Comparison of ENCODE assay signal across 9 cellular contexts in genomic region chr1:201739054-201739453, GRCh38.
DNase-seq lines count a peak whose midpoint lies in the region; ATAC-seq, FAIRE-seq and TF ChIP-seq lines count a peak whose summit lies in the region.
"Had no signal": no experiment of that assay in that cellular context is flagged by ENCODE, and none has a peak within 500 bp of the region (broad histone marks: within the 10 kb centered on the region; RNA-seq: fewer than 3 reads in every experiment).

No MANE protein-coding gene starts in this region.

- peaks cover 45% of the 10 kb centered on the region for H3F3A ChIP-seq in SK-N-SH (replicated peaks; ENCODE audit: insufficient read depth)

- FAIRE-seq in bronchial epithelial cell (lab: Jason Lieb, UNC): no peak

- H3K4me1 ChIP-seq in SK-N-SH (ENCODE audit: control insufficient read depth in 1 of 2, insufficient read depth in 2 of 2, low read depth in 1 of 2, low read length in 1 of 2): peaks cover 25 to 54% of the 10 kb centered on the region in 2 experiments; a peak in 3 of 4 replicates
- H3K4me1 ChIP-seq in left lung: peaks cover 15 to 34% of the 10 kb centered on the region in 2 donors
- H3K4me1 ChIP-seq in thoracic aorta (ENCODE audit: control insufficient read depth in 1 of 2, low read depth in 2 of 2): peaks cover 24 to 65% of the 10 kb centered on the region in 2 donors

- no peak for TF ChIP-seq EP300 in SK-N-SH (IDR thresholded peaks at IDR 0.05; ENCODE audit: borderline replicate concordance in 1 of 2, low read depth in 1 of 2, low read length in 1 of 2)

- TF ChIP-seq CTCF in SK-N-SH (IDR thresholded peaks at IDR 0.05): no peak
- TF ChIP-seq CTCF in bronchial epithelial cell (IDR thresholded peaks at IDR 0.05; ENCODE audit: insufficient read depth, low read length, severe bottlenecking): no peak
- TF ChIP-seq CTCF in left lung (IDR thresholded peaks at IDR 0.05): no peak
- TF ChIP-seq CTCF in thoracic aorta (IDR thresholded peaks at IDR 0.05): no peak

- intact Hi-C loops in left lung (cut with DNase I): no loop called here

- H3K27ac ChIP-seq in SK-N-SH (ENCODE audit: low read depth in 2 of 2, low read length in 1 of 2) (peak overlapping the region in 1 of 2 experiments; percentile 98; a peak in 2 of 4 replicates), left lung (no peak overlapping the region), thoracic aorta (peak overlapping the region; percentile 91 to 96)
- H3K27ac ChIP-seq: SJSA1 had no signal

- 64% methylated on average over 11 of the region's 11 CpGs for WGBS in SK-N-SH (ENCODE audit: low lambda C conversion rate)

- H3K27me3 ChIP-seq in SK-N-SH (ENCODE audit: insufficient read depth) (no peaks in the 10 kb centered on the region), bronchial epithelial cell (ENCODE audit: control insufficient read depth, insufficient read depth, low read length) (no peaks in the 10 kb centered on the region), left lung (peaks cover 0 to 26% of the 10 kb centered on the region in 2 donors), thoracic aorta (replicated peaks; ENCODE audit: insufficient read depth) (no peaks in the 10 kb centered on the region)
- H3K27me3 ChIP-seq: SJSA1 had no signal

- POLR2A ChIA-PET in SK-N-SH (lab: Yijun Ruan, JAX): no interaction called here

- peak overlapping the region; percentile 84 for H3K9ac ChIP-seq in SK-N-SH

- peaks cover 100% of the 10 kb centered on the region for H3K79me2 ChIP-seq in SK-N-SH (ENCODE audit: insufficient read depth)

- H3K36me3 ChIP-seq in SK-N-SH (replicated peaks in 1 of 2; ENCODE audit: control insufficient read depth in 1 of 2, insufficient read depth in 2 of 2, low read length in 1 of 2) (peaks cover 2 to 33% of the 10 kb centered on the region in 2 experiments), bronchial epithelial cell (ENCODE audit: control insufficient read depth, insufficient read depth, low read length) (no peaks in the 10 kb centered on the region), left lung (no peaks in the 10 kb centered on the region), thoracic aorta (no peaks in the 10 kb centered on the region)
- H3K36me3 ChIP-seq: SJSA1 had no signal

- H3K4me2 ChIP-seq in SK-N-SH: peak overlapping the region; percentile 81

- TF ChIP-seq RAD21 in SK-N-SH (IDR thresholded peaks at IDR 0.05; ENCODE audit: low read length): no peak

- H3K4me3 ChIP-seq in SK-N-SH (ENCODE audit: low read depth in 2 of 2, low read length in 1 of 2): peak overlapping the region; percentile 53 to 66
- peak overlapping the region; percentile 80 for H3K4me3 ChIP-seq in bronchial epithelial cell (ENCODE audit: low read depth, low read length)
- H3K4me3 ChIP-seq in left lung: peak overlapping the region; percentile 55 to 60
- peak overlapping the region; percentile 86 for H3K4me3 ChIP-seq in thoracic aorta
- H3K4me3 ChIP-seq: SJSA1 had no signal

- ATAC-seq in SK-N-SH treated with all-trans-retinoic acid at 6 μM for 48 hours (no peak), left lung (no peak), thoracic aorta (ENCODE audit: insufficient number of reproducible peaks, low FRiP score, low read depth) (no peak), HG02884 (IDR thresholded peaks at IDR 0.05; ENCODE audit: unreplicated experiment) (no peak)

- no peaks in the 10 kb centered on the region; the same call in 1 of the 2 replicates for H4K20me1 ChIP-seq in SK-N-SH (ENCODE audit: insufficient read depth)

- peak; percentile 47 for DNase-seq in SK-N-SH
- DNase-seq in bronchial epithelial cell (ENCODE audit: low read depth): no peak
- DNase-seq in left lung: no peak
- DNase-seq in thoracic aorta (ENCODE audit: low spot score): no peak
- DNase-seq in NCI-H146 treated with DMSO at 0.1 percent for 48 hours (lab: John Stamatoyannopoulos, UW; ENCODE audit: unreplicated experiment): no peak
- DNase-seq in NCI-H2227 (lab: John Stamatoyannopoulos, UW; ENCODE audit: unreplicated experiment): no peak

- H3K9me3 ChIP-seq in SK-N-SH (no peaks in the 10 kb centered on the region), left lung (no peaks in the 10 kb centered on the region), thoracic aorta (no peaks in the 10 kb centered on the region)
- H3K9me3 ChIP-seq: SJSA1 had no signal

- no peak overlapping the region for H2AFZ ChIP-seq in SK-N-SH (ENCODE audit: low read depth)

- CTCF ChIA-PET in SK-N-SH (lab: Yijun Ruan, JAX): interaction anchor here (1.0 to 2.3 kb wide), 6 partner anchors 9 to 226 kb away, joined by 3 to 9 read pairs (median 4); no protein-coding TSS in a partner anchor

- H3K9me2 ChIP-seq in SK-N-SH: no peaks in the 10 kb centered on the region

TF ChIP-seq in SK-N-SH, 30 proteins besides CTCF, POLR2A, EP300 and RAD21:
- TF ChIP-seq RCOR1 (IDR thresholded peaks at IDR 0.05; ENCODE audit: low read length): no peak
- no peak for TF ChIP-seq JUND (IDR thresholded peaks at IDR 0.05)
- no peak for TF ChIP-seq RXRA (IDR thresholded peaks at IDR 0.05; ENCODE audit: borderline replicate concordance, low read depth)
- TF ChIP-seq PBX3 (IDR thresholded peaks at IDR 0.05): no peak
- no peak for TF ChIP-seq USF2 (IDR thresholded peaks at IDR 0.05; ENCODE audit: borderline replicate concordance, low read depth, low read length)

TF ChIP-seq in SK-N-SH treated with all-trans-retinoic acid at 6 μM for 48 hours, 23 proteins besides CTCF, POLR2A, EP300 and RAD21:
- TF ChIP-seq ISL1 (CRISPR knock-in tag; IDR thresholded peaks at IDR 0.05) (no peak), CSDC2 (CRISPR knock-in tag; IDR thresholded peaks at IDR 0.05) (no peak), ZFP30 (CRISPR knock-in tag; IDR thresholded peaks at IDR 0.05) (no peak), RARB (CRISPR knock-in tag; IDR thresholded peaks at IDR 0.05) (no peak), ZNF565 (CRISPR knock-in tag; conservative IDR thresholded peaks at IDR 0.05; ENCODE audit: low read depth) (no peak), ARNTL (CRISPR knock-in tag; IDR thresholded peaks at IDR 0.05; ENCODE audit: borderline replicate concordance, low read depth) (no peak), TOX (CRISPR knock-in tag; IDR thresholded peaks at IDR 0.05; ENCODE audit: borderline replicate concordance) (no peak), ZC3H10 (CRISPR knock-in tag; IDR thresholded peaks at IDR 0.05) (no peak), PATZ1 (CRISPR knock-in tag; IDR thresholded peaks at IDR 0.05; ENCODE audit: borderline replicate concordance) (no peak), TCF4 (CRISPR knock-in tag; IDR thresholded peaks at IDR 0.05; ENCODE audit: borderline replicate concordance) (no peak), ESRRG (CRISPR knock-in tag; IDR thresholded peaks at IDR 0.05) (no peak), BACH2 (CRISPR knock-in tag; IDR thresholded peaks at IDR 0.05; ENCODE audit: borderline replicate concordance) (no peak), CREB5 (CRISPR knock-in tag; IDR thresholded peaks at IDR 0.05; ENCODE audit: low read depth) (no peak)

Comparison
In these comparisons a context has a peak if more than half of its experiments do, and no peak if none do; other contexts are left out.
1. H3K27ac ChIP-seq: peak in thoracic aorta (2 of 2); none in left lung (0 of 2).
2. Peak in every context shown above with its lines, with median percentiles within 50 percentile points of each other: H3K4me3 ChIP-seq.